In the genomic region with DNA sequence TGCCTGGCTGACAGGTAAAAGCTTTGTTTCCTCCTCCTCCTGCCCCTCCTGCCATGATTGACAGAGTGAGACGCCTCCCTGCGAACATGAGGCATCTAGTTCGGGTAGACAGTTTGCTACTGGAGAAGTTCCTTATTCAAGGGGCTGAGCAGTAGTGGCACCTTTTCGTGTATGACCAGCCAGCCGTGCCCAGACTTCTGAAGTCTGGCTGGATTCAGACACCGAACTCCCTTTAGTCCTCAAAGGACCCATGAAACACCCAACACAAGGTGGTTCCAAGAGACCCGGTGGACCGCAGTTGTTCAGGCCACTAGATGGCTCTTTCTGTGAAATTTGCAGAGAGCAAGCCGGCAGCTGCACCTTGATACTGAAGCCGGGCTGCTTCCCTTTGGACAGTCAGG, we compare ENCODE assay signal across 8 cellular contexts.
DNase-seq lines count a peak whose midpoint lies in the region; ATAC-seq, FAIRE-seq and TF ChIP-seq lines count a peak whose summit lies in the region.

No MANE protein-coding gene starts in this region.

- TF ChIP-seq RAD21 in HepG2 (CRISPR knock-in tag; IDR thresholded peaks at IDR 0.05), result peak; percentile 48; the same call in 1 of the 2 replicates

- H3K4me1 ChIP-seq in HepG2 (ENCODE audit: insufficient read depth, low read length), result peaks cover 17% of the 10 kb centered on the region

- TF ChIP-seq CTCF in 22Rv1 (IDR thresholded peaks at IDR 0.05) (peak; percentile 19; the same call in 1 of the 2 replicates), astrocyte of the cerebellum (IDR thresholded peaks at IDR 0.05; ENCODE audit: low read depth, low read length, missing control alignments) (peak; percentile 56), HepG2 (CRISPR knock-in tag; IDR thresholded peaks at IDR 0.05) (peak; percentile 63)

- no peak overlapping the region for H2AFZ ChIP-seq in HepG2 (ENCODE audit: low read length)

- no peaks in the 10 kb centered on the region for H4K20me1 ChIP-seq in HepG2 (ENCODE audit: insufficient read depth, low read length)

- in situ Hi-C loops in astrocyte of the cerebellum (cut with HindIII; ENCODE audit: low sequenced_read_pairs), result loop anchor here (5.0 kb wide), 2 partner anchors 39 to 89 kb away; no protein-coding TSS in a partner anchor
- in situ Hi-C loops in HepG2 (cut with HindIII; ENCODE audit: extremely low pct_ligation_motif_present, low pct_unique_long_range_greater_than_20kb), result loop anchor here (10.0 kb wide), 1 partner anchor 187 kb away; no protein-coding TSS in a partner anchor

- H3K4me1 Mint-ChIP-seq in activated naive CD8-positive, alpha-beta T cell treated with anti-CD3 and anti-CD28 coated beads for 36 hours, result peaks cover 31% of the 10 kb centered on the region

- no TSS peak for BruUV-seq in HepG2 (replicated peaks; lab: Mats Ljungman, UMichigan)

- no peak overlapping the region for H3K4me3 ChIP-seq in astrocyte of the cerebellum (ENCODE audit: low read depth, low read length)
- H3K4me3 ChIP-seq in HepG2 (replicated peaks in 1 of 3; ENCODE audit: insufficient read depth in 1 of 3, low read depth in 2 of 3, low read length in 3 of 3), result no peak overlapping the region

- intact Hi-C loops in HepG2 (cut with micrococcal nuclease; ENCODE audit: unreplicated experiment), result no loop called here

- H3K4me2 ChIP-seq in HepG2 (ENCODE audit: low read depth, low read length), result no peak overlapping the region

- CTCF ChIA-PET in HepG2 (lab: Yijun Ruan, JAX; ENCODE audit: low intra/inter-chr PET ratio, low total read pairs), result no interaction called here

- WGBS in HepG2 (ENCODE audit: low lambda C conversion rate), result 21% methylated on average over 10 of the region's 10 CpGs

- ATAC-seq in HepG2, result peak; percentile 81
- ATAC-seq in GM21423 (IDR thresholded peaks at IDR 0.05; ENCODE audit: unreplicated experiment), result no peak
- no peak for ATAC-seq in HG03139 (IDR thresholded peaks at IDR 0.05; ENCODE audit: unreplicated experiment)
- ATAC-seq in GM19328 (IDR thresholded peaks at IDR 0.05; ENCODE audit: unreplicated experiment), result no peak

- FAIRE-seq in GM12892 (lab: Jason Lieb, UNC), result peak; percentile 66
- peak; percentile 87 for FAIRE-seq in HepG2 (lab: Jason Lieb, UNC)

- POLR2A ChIA-PET in HepG2 (lab: Yijun Ruan, JAX), result no interaction called here

- no peak overlapping the region for H3K9ac ChIP-seq in HepG2 (ENCODE audit: insufficient read depth, low read depth, low read length)

- no peaks in the 10 kb centered on the region for H3K36me3 Mint-ChIP-seq in activated naive CD8-positive, alpha-beta T cell treated with anti-CD3 and anti-CD28 coated beads for 36 hours

- peaks cover 0 to 4% of the 10 kb centered on the region in 2 experiments; a peak in 1 of 5 replicates for H3K27me3 ChIP-seq in HepG2 (ENCODE audit: control insufficient read depth in 1 of 2, insufficient read depth in 2 of 2, low read length in 2 of 2)

- H3K9me3 Mint-ChIP-seq in activated naive CD8-positive, alpha-beta T cell treated with anti-CD3 and anti-CD28 coated beads for 36 hours, result no peaks in the 10 kb centered on the region

- no peak for TF ChIP-seq EP300 in HepG2 (IDR thresholded peaks at IDR 0.05; ENCODE audit: low read depth in 2 of 2, low read length in 2 of 2)
- no peak for TF ChIP-seq EP300 in HepG2 (CRISPR knock-in tag; IDR thresholded peaks at IDR 0.05; ENCODE audit: borderline replicate concordance)

- no peaks in the 10 kb centered on the region for H3K27me3 Mint-ChIP-seq in activated naive CD8-positive, alpha-beta T cell treated with anti-CD3 and anti-CD28 coated beads for 36 hours

- H3K27ac ChIP-seq in 22Rv1 (no peak overlapping the region), HepG2 (ENCODE audit: extremely low read length, insufficient read depth, low read length) (no peak overlapping the region)

- no peaks in the 10 kb centered on the region for H3K79me2 ChIP-seq in HepG2 (ENCODE audit: insufficient read depth, low read length)

- no peak for DNase-seq in GM12892 (ENCODE audit: insufficient read length)
- no peak for DNase-seq in astrocyte of the cerebellum (ENCODE audit: low read depth)
- peak; percentile 38 for DNase-seq in HepG2 (ENCODE audit: low spot score)
- no peak for DNase-seq in activated naive CD8-positive, alpha-beta T cell treated with anti-CD3 and anti-CD28 coated beads for 36 hours

- TF ChIP-seq POLR2A in GM12892 (IDR thresholded peaks at IDR 0.05; ENCODE audit: low read depth, low read length) (no peak), HepG2 (IDR thresholded peaks at IDR 0.05; ENCODE audit: insufficient read depth in 1 of 2, low read depth in 2 of 2, low read length in 2 of 2) (no peak)

- H3K36me3 ChIP-seq in HepG2 (replicated peaks in 1 of 2; ENCODE audit: control insufficient read depth in 1 of 2, insufficient read depth in 2 of 2, low read length in 2 of 2), result no peaks in the 10 kb centered on the region

- H3K27ac Mint-ChIP-seq in activated naive CD8-positive, alpha-beta T cell treated with anti-CD3 and anti-CD28 coated beads for 36 hours, result no peak overlapping the region

- no peak overlapping the region for H3K4me3 Mint-ChIP-seq in activated naive CD8-positive, alpha-beta T cell treated with anti-CD3 and anti-CD28 coated beads for 36 hours

- H3K9me3 ChIP-seq in HepG2 (ENCODE audit: low read length), result no peaks in the 10 kb centered on the region

TF ChIP-seq in HepG2, 621 proteins besides CTCF, POLR2A, EP300 and RAD21:
- TF ChIP-seq SMC3 (IDR thresholded peaks at IDR 0.05; ENCODE audit: low read length), result peak; percentile 58
- peak; percentile 30 for TF ChIP-seq XRCC5 (optimal IDR thresholded peaks at IDR 0.05; ENCODE audit: low read length)
- TF ChIP-seq GATAD1 (CRISPR knock-in tag; IDR thresholded peaks at IDR 0.05), result no peak
- no peak for TF ChIP-seq SMAD9 (CRISPR knock-in tag; IDR thresholded peaks at IDR 0.05)
- TF ChIP-seq ZNF629 (CRISPR knock-in tag; conservative IDR thresholded peaks at IDR 0.05), result no peak
- TF ChIP-seq IRF2 (CRISPR knock-in tag; IDR thresholded peaks at IDR 0.05), result 0 out of 2 replicates have a peak, but pooled peaks have one; percentile 31
- peak; percentile 51 for TF ChIP-seq STAG1 (CRISPR knock-in tag; IDR thresholded peaks at IDR 0.05)
- TF ChIP-seq ZNF557 (CRISPR knock-in tag; IDR thresholded peaks at IDR 0.05), result 0 out of 2 replicates have a peak, but pooled peaks have one; percentile 38
